In genomic region chr4:52983563-52984303, GRCh38 we compare ENCODE assay signal across 8 cellular contexts.
DNase-seq lines count a peak whose midpoint lies in the region; ATAC-seq and TF ChIP-seq lines count a peak whose summit lies in the region.

No MANE protein-coding gene starts in this region.

- intact Hi-C loops in Right ventricle myocardium superior (cut with DNase I), result loop anchor here (2.0 to 10.0 kb wide), 4 partner anchors 259 to 749 kb away; no protein-coding TSS in a partner anchor

- ATAC-seq in WTC11 (peak; percentile 60), Right ventricle myocardium superior (ENCODE audit: poor library complexity) (peak; percentile 85), GM19023 (IDR thresholded peaks at IDR 0.05; ENCODE audit: unreplicated experiment) (no peak)

- DNase-seq in NCI-H2081 (lab: John Stamatoyannopoulos, UW), result peak; percentile 61 to 80
- no peak for DNase-seq in NCI-H2081 treated with DMSO at 0.1 percent for 48 hours (lab: John Stamatoyannopoulos, UW)
- peak; percentile 62 for DNase-seq in HFFc6
- peak; percentile 66 for DNase-seq in NCI-H2107 treated with DMSO at 0.1 percent for 48 hours (lab: John Stamatoyannopoulos, UW; ENCODE audit: unreplicated experiment)
- no peak for DNase-seq in WTC11 (ENCODE audit: low spot score)
- no peak for DNase-seq in Right ventricle myocardium superior
- peak; percentile 49 for DNase-seq in retina

- peak overlapping the region; percentile 64 for H3K4me3 Mint-ChIP-seq in HFFc6
- no peak overlapping the region for H3K4me3 Mint-ChIP-seq in WTC11

- POLR2A ChIA-PET in WTC11 (lab: Charles Lee), result no interaction called here

- H3K9me3 Mint-ChIP-seq in HFFc6 (no peaks in the 10 kb centered on the region), WTC11 (no peaks in the 10 kb centered on the region)

- H3K4me1 Mint-ChIP-seq in HFFc6 (ENCODE audit: low read depth) (peaks cover 36% of the 10 kb centered on the region), WTC11 (peaks cover 20% of the 10 kb centered on the region)

- H3K27ac Mint-ChIP-seq in HFFc6 (peak overlapping the region; percentile 52), WTC11 (no peak overlapping the region)

- H3K27me3 Mint-ChIP-seq in HFFc6 (ENCODE audit: insufficient read depth) (no peaks in the 10 kb centered on the region; the same call in 1 of the 2 replicates), WTC11 (ENCODE audit: low read depth) (no peaks in the 10 kb centered on the region)

- TF ChIP-seq CTCF in HFFc6 (IDR thresholded peaks at IDR 0.05), result peak; percentile 92
- TF ChIP-seq CTCF in WTC11 (IDR thresholded peaks at IDR 0.05), result peak; percentile 45; the same call in 1 of the 2 replicates

- CTCF ChIA-PET in WTC11 (lab: Charles Lee), result interaction anchor here (0.6 to 2.9 kb wide), 16 partner anchors 50 to 749 kb away, joined by 3 to 23 read pairs (median 4); no protein-coding TSS in a partner anchor

- H3K36me3 Mint-ChIP-seq in HFFc6 (ENCODE audit: low read depth) (no peaks in the 10 kb centered on the region), WTC11 (no peaks in the 10 kb centered on the region)

TF ChIP-seq in WTC11, 78 proteins besides CTCF, POLR2A, EP300 and RAD21:
- TF ChIP-seq IRF2 (CRISPR knock-in tag; IDR thresholded peaks at IDR 0.05; ENCODE audit: borderline replicate concordance, low read depth) (no peak), CREM (CRISPR knock-in tag; IDR thresholded peaks at IDR 0.05) (no peak), GABPB1 (CRISPR knock-in tag; IDR thresholded peaks at IDR 0.05) (no peak), TP53 (CRISPR knock-in tag; IDR thresholded peaks at IDR 0.05) (no peak), HMGA2 (CRISPR knock-in tag; IDR thresholded peaks at IDR 0.05) (no peak), HMGXB4 (CRISPR knock-in tag; IDR thresholded peaks at IDR 0.05) (no peak), KAT7 (CRISPR knock-in tag; IDR thresholded peaks at IDR 0.05; ENCODE audit: borderline replicate concordance) (no peak), MLX (CRISPR knock-in tag; IDR thresholded peaks at IDR 0.05) (no peak), PRRX2 (CRISPR knock-in tag; IDR thresholded peaks at IDR 0.05) (no peak), STAT6 (CRISPR knock-in tag; conservative IDR thresholded peaks at IDR 0.05; ENCODE audit: low read depth) (no peak), NFATC4 (CRISPR knock-in tag; IDR thresholded peaks at IDR 0.05) (no peak), GTF2I (CRISPR knock-in tag; conservative IDR thresholded peaks at IDR 0.05) (no peak), ESRRA (CRISPR knock-in tag; IDR thresholded peaks at IDR 0.05; ENCODE audit: borderline replicate concordance) (no peak), SP1 (CRISPR knock-in tag; conservative IDR thresholded peaks at IDR 0.05) (no peak)

Comparison
In these comparisons a context has a peak if more than half of its experiments do, and no peak if none do; other contexts are left out.
1. DNase-seq: peak in NCI-H2081 (2 of 2), HFFc6 (single experiment), NCI-H2107 treated with DMSO at 0.1 percent for 48 hours (single experiment) and retina (single experiment); none in NCI-H2081 treated with DMSO at 0.1 percent for 48 hours (single experiment), WTC11 (single experiment) and Right ventricle myocardium superior (single experiment).